ENCODE assay signal across 21 cellular contexts in genomic region chr3:133588784-133589465, GRCh38. TPM values are rescaled to one million over a fixed set of nuclear protein-coding genes. Genes with fewer than 3 reads are reported as not detected.
DNase-seq lines count a peak whose midpoint lies in the region; ATAC-seq, FAIRE-seq and TF ChIP-seq lines count a peak whose summit lies in the region.
"Had no signal": no experiment of that assay in that cellular context is flagged by ENCODE, and none has a peak within 500 bp of the region (broad histone marks: within the 10 kb centered on the region; RNA-seq: fewer than 3 reads in every experiment).

No MANE protein-coding gene starts in this region.

- H3K9ac ChIP-seq in GM12878 (ENCODE audit: control insufficient read depth, insufficient read depth, low read length) = no peak overlapping the region

- H3K4me1 ChIP-seq in GM12878 (ENCODE audit: control insufficient read depth, insufficient read depth, low read length) = peaks cover 26% of the 10 kb centered on the region

- no peaks in the 10 kb centered on the region for H3K27me3 ChIP-seq in GM12878 (replicated peaks in 1 of 2; ENCODE audit: control insufficient read depth in 2 of 2, insufficient read depth in 2 of 2, low read length in 1 of 2)
- H3K27me3 ChIP-seq: heart left ventricle had no signal

- no peak overlapping the region for H2AFZ ChIP-seq in GM12878 (ENCODE audit: control insufficient read depth, low read depth, low read length)

- BruUV-seq in Calu3 (replicated peaks; lab: Mats Ljungman, UMichigan) (TSS peak; percentile 16), GM12878 (replicated peaks; lab: Mats Ljungman, UMichigan) (TSS peak; percentile 62)

- H3K9me3 Mint-ChIP-seq in Calu3 (ENCODE audit: low read depth, unreplicated experiment) (no peaks in the 10 kb centered on the region), HFFc6 (no peaks in the 10 kb centered on the region)
- no peaks in the 10 kb centered on the region for H3K9me3 Mint-ChIP-seq in natural killer cell treated with Interleukin-12 subunit alpha and Interleukin-12 subunit beta and Interleukin-15 and Interleukin-18, amount 100 ng/mL, for 72 hours
- H3K9me3 Mint-ChIP-seq: activated B cell treated with CpG ODN at 0.5 μM for 24 hours; activated naive CD8-positive, alpha-beta T cell treated with anti-CD3 and anti-CD28 coated beads, Interleukin-2, amount 10 ng/mL, durations not matched to agents 7 days and 5 days; mesothelial cell of epicardium; T-cell; type B pancreatic cell had no signal

- no peaks in the 10 kb centered on the region for H3K27me3 Mint-ChIP-seq in Calu3 (ENCODE audit: unreplicated experiment)
- peaks cover 2% of the 10 kb centered on the region for H3K27me3 Mint-ChIP-seq in HFFc6 (ENCODE audit: insufficient read depth)
- H3K27me3 Mint-ChIP-seq in natural killer cell treated with Interleukin-12 subunit alpha and Interleukin-12 subunit beta and Interleukin-15 and Interleukin-18, amount 100 ng/mL, for 72 hours = no peaks in the 10 kb centered on the region
- H3K27me3 Mint-ChIP-seq: activated B cell treated with CpG ODN at 0.5 μM for 24 hours; activated naive CD8-positive, alpha-beta T cell treated with anti-CD3 and anti-CD28 coated beads, Interleukin-2, amount 10 ng/mL, durations not matched to agents 7 days and 5 days; B cell; T-cell; type B pancreatic cell had no signal

- RAD21 ChIA-PET in GM12878 (lab: Charles Lee; ENCODE audit: unreplicated experiment) = no interaction called here

- intact Hi-C loops in Calu3 (cut with micrococcal nuclease; ENCODE audit: unreplicated experiment) = loop anchor here (5.0 kb wide), 1 partner anchor 857 kb away; no protein-coding TSS in a partner anchor
- intact Hi-C loops in GM12878 (cut with micrococcal nuclease; ENCODE audit: unreplicated experiment) = no loop called here

- peak overlapping the region; percentile 44 for H3K27ac Mint-ChIP-seq in Calu3 (ENCODE audit: unreplicated experiment)
- peak overlapping the region; percentile 55 for H3K27ac Mint-ChIP-seq in HFFc6
- peak overlapping the region; percentile 74 to 92 for H3K27ac Mint-ChIP-seq in natural killer cell treated with Interleukin-12 subunit alpha and Interleukin-12 subunit beta and Interleukin-15 and Interleukin-18, amount 100 ng/mL, for 72 hours
- H3K27ac Mint-ChIP-seq: activated B cell treated with CpG ODN at 0.5 μM for 24 hours; activated naive CD8-positive, alpha-beta T cell treated with anti-CD3 and anti-CD28 coated beads, Interleukin-2, amount 10 ng/mL, durations not matched to agents 7 days and 5 days; B cell; type B pancreatic cell had no signal

- ATAC-seq in GM12878 (peak; percentile 11; the same call in 1 of the 3 replicates), HG02973 (IDR thresholded peaks at IDR 0.05; ENCODE audit: unreplicated experiment) (no peak)
- no peak for ATAC-seq in natural killer cell treated with Interleukin-12 subunit alpha and Interleukin-12 subunit beta and Interleukin-15 and Interleukin-18, amount 100 ng/mL, for 72 hours
- ATAC-seq: T-cell had no signal

- TF ChIP-seq EP300 in GM12878 (IDR thresholded peaks at IDR 0.05; ENCODE audit: borderline replicate concordance in 1 of 2, control insufficient read depth in 1 of 2, low read depth in 2 of 2, low read length in 2 of 2) = no peak

- H3K27ac ChIP-seq in GM12878 (ENCODE audit: control insufficient read depth, insufficient read depth) = no peak overlapping the region

- H3K4me1 Mint-ChIP-seq in Calu3 (ENCODE audit: low read depth, unreplicated experiment) (peaks cover 49% of the 10 kb centered on the region), HFFc6 (ENCODE audit: low read depth) (peaks cover 81% of the 10 kb centered on the region)
- H3K4me1 Mint-ChIP-seq in natural killer cell treated with Interleukin-12 subunit alpha and Interleukin-12 subunit beta and Interleukin-15 and Interleukin-18, amount 100 ng/mL, for 72 hours (ENCODE audit: low read depth in 2 of 2) = peaks cover 27 to 33% of the 10 kb centered on the region in 2 donors
- H3K4me1 Mint-ChIP-seq: mesothelial cell of epicardium had no signal

- peaks cover 22% of the 10 kb centered on the region for H3K79me2 ChIP-seq in GM12878 (ENCODE audit: control insufficient read depth, insufficient read depth, low read length)

- no peak for TF ChIP-seq RAD21 in GM12878 (IDR thresholded peaks at IDR 0.05; ENCODE audit: insufficient read depth, low read depth, low read length)

- H3K36me3 ChIP-seq in GM12878 (ENCODE audit: control insufficient read depth in 2 of 2, insufficient read depth in 2 of 2, low read length in 1 of 2) = peaks cover 6 to 39% of the 10 kb centered on the region in 2 experiments

- POLR2A ChIA-PET in GM12878 (lab: Charles Lee) = interaction anchor here (1.1 to 2.0 kb wide), 2 partner anchors 12 to 18 kb away, joined by 5 to 6 read pairs; no protein-coding TSS in a partner anchor

- H3K4me3 Mint-ChIP-seq in Calu3 (ENCODE audit: low read depth, unreplicated experiment) (no peak overlapping the region), HFFc6 (no peak overlapping the region)
- peak overlapping the region; percentile 45 for H3K4me3 Mint-ChIP-seq in natural killer cell treated with Interleukin-12 subunit alpha and Interleukin-12 subunit beta and Interleukin-15 and Interleukin-18, amount 100 ng/mL, for 72 hours
- H3K4me3 Mint-ChIP-seq: activated B cell treated with CpG ODN at 0.5 μM for 24 hours; activated naive CD8-positive, alpha-beta T cell treated with anti-CD3 and anti-CD28 coated beads, Interleukin-2, amount 10 ng/mL, durations not matched to agents 7 days and 5 days; B cell; mesothelial cell of epicardium; T-cell; type B pancreatic cell had no signal

- no peak overlapping the region for H3K4me3 ChIP-seq in GM12878
- H3K4me3 ChIP-seq: heart left ventricle had no signal

- TF ChIP-seq CTCF in Calu3 (IDR thresholded peaks at IDR 0.05; ENCODE audit: unreplicated experiment) (no peak), HFFc6 (IDR thresholded peaks at IDR 0.05) (no peak), GM12878 (IDR thresholded peaks at IDR 0.05 in 2 of 3, conservative IDR thresholded peaks at IDR 0.05 in 1 of 3; ENCODE audit: control insufficient read depth in 2 of 3, extremely low read depth in 1 of 3, insufficient read depth in 1 of 3, low read depth in 3 of 3, low read length in 3 of 3) (no peak)

- CTCF ChIA-PET in Calu3 (lab: Charles Lee) (no interaction called here), GM12878 (lab: Yijun Ruan, JAX) (interaction anchor here (0.7 kb wide), 1 partner anchor 10 kb away, joined by 4 read pairs; no protein-coding TSS in a partner anchor)

- 37% methylated on average over 2 of the region's 2 CpGs for WGBS in GM12878 (ENCODE audit: insufficient coverage, insufficient replicate concordance, low lambda C conversion rate, missing lambda C conversion rate)

- no peak overlapping the region for H3K4me2 ChIP-seq in GM12878 (ENCODE audit: control insufficient read depth, insufficient read depth)

- no peaks in the 10 kb centered on the region for H3K9me3 ChIP-seq in GM12878 (replicated peaks; ENCODE audit: control insufficient read depth, insufficient read depth, low read length)
- H3K9me3 ChIP-seq: heart left ventricle had no signal

- DNase-seq in Calu3 (no peak), HFFc6 (no peak), GM12878 (ENCODE audit: low read depth, low spot score) (no peak), GOT3 (lab: John Stamatoyannopoulos, UW) (no peak)
- no peak for DNase-seq in natural killer cell treated with Interleukin-12 subunit alpha and Interleukin-12 subunit beta and Interleukin-15 and Interleukin-18, amount 100 ng/mL, for 72 hours (ENCODE audit: low spot score)
- DNase-seq in activated CD8-positive, alpha-beta memory T cell treated with anti-CD3 and anti-CD28 coated beads, Interleukin-2, amount 50 U/mL, for 4 hours = no peak
- DNase-seq in activated CD4-positive, alpha-beta T cell treated with anti-CD3 and anti-CD28 coated beads for 1 hour = no peak
- DNase-seq: activated B cell treated with CpG ODN at 0.5 μM for 24 hours; activated naive CD8-positive, alpha-beta T cell treated with anti-CD3 and anti-CD28 coated beads, Interleukin-2, amount 10 ng/mL, durations not matched to agents 7 days and 5 days; NCI-H1105 treated with DMSO at 0.1 percent for 48 hours; NCI-H2171; NK-92 treated with Interleukin-12 subunit alpha and Interleukin-12 subunit beta, amount 100 ng/mL, for 24 hours; nucleus accumbens; stimulated activated CD4-positive, alpha-beta T cell treated with anti-CD3 and anti-CD28 coated beads, Interleukin-2, amount 100 ng/mL, for 48 hours; T-cell had no signal

- TF ChIP-seq POLR2A in GM12878 (IDR thresholded peaks at IDR 0.05; ENCODE audit: low read depth, low read length) = no peak

- in situ Hi-C loops in GM12878 (cut with MboI) = no loop called here

- SMC1A ChIA-PET in GM12878 (lab: Charles Lee; ENCODE audit: uncharacterized antibody, unreplicated experiment) = interaction anchor here (0.6 to 4.2 kb wide), 2 partner anchors 12 to 412 kb away, joined by 3 to 38 read pairs; no protein-coding TSS in a partner anchor

- H3K36me3 Mint-ChIP-seq in Calu3 (ENCODE audit: insufficient read depth, unreplicated experiment) (peaks cover 80% of the 10 kb centered on the region), HFFc6 (ENCODE audit: low read depth) (peaks cover 32% of the 10 kb centered on the region)
- H3K36me3 Mint-ChIP-seq in natural killer cell treated with Interleukin-12 subunit alpha and Interleukin-12 subunit beta and Interleukin-15 and Interleukin-18, amount 100 ng/mL, for 72 hours = peaks cover 27% of the 10 kb centered on the region

- H4K20me1 ChIP-seq in GM12878 (ENCODE audit: control insufficient read depth, insufficient read depth) = no peaks in the 10 kb centered on the region

- no peak for FAIRE-seq in GM12878 (lab: Jason Lieb, UNC)
- FAIRE-seq: keratinocyte had no signal

RNA-seq across cellular contexts. Expression of gene CDV3, which starts 15.4 kb away (rescaled TPM):
- total RNA-seq in Calu3 (2022) (276 and 306 TPM in 2 replicates), GM12878 (2014; rRNA removed) (131 and 146 TPM in 2 replicates), GM12878 (2014; rRNA removed; fragmentation: Illumina TruSeq; extraction: Trizol) (206 and 210 TPM in 2 replicates), GM12878 (2021) (214 and 219 TPM in 2 replicates)
- 100 to 1,000 TPM; 163 to 208 (median 184) TPM for total RNA-seq in HFFc6 (2021; fragmentation: NEBNext Ultra II Directional; extraction: Animal tissue kit (Norgen Biotek cat#: 25700))
- total RNA-seq in GM12878 (2013; cell fraction: nucleolus; rRNA removed) = 33.0 and 34.3 TPM in 2 replicates
- polyA plus RNA-seq in GM12878 (2011; ENCODE audit: low read depth) = 136 TPM
- polyA plus RNA-seq in GM12878 (2011; rRNA removed) (133 and 170 TPM in 2 replicates), GM12878 (2014; fragmentation: Illumina TruSeq; extraction: Trizol) (214 and 246 TPM in 2 replicates), GM12878 (2014; fragmentation: Nextera tagmentation; extraction: Ambion mirVana) (100 to 1,000 TPM; 133 to 466 TPM), GM12878 (2014; rRNA removed) (137 and 138 TPM in 2 replicates), GM12878 (2016; fragmentation: Nextera tagmentation; extraction: Ambion mirVana) (10 to 100 TPM; 42.3 to 48.4 TPM)
- 48.0 and 52.5 TPM in 2 replicates for polyA plus RNA-seq in GM12878 (2011; cell fraction: cytosol; rRNA removed)
- polyA plus RNA-seq in GM12878 (2011; cell fraction: nucleus; rRNA removed) = 32.5 and 43.0 TPM in 2 replicates
- 166 and 179 TPM in 2 replicates for polyA plus RNA-seq in GM12878 (2012)
- 62.1 and 87.1 TPM in 2 replicates for polyA minus RNA-seq in GM12878 (2011; rRNA and poly(A)+ RNA removed)
- polyA minus RNA-seq in GM12878 (2011; cell fraction: cytosol; rRNA and poly(A)+ RNA removed) = 54.3 and 57.8 TPM in 2 replicates
- polyA minus RNA-seq in GM12878 (2011; cell fraction: nucleus; rRNA and poly(A)+ RNA removed) = 18.5 and 35.0 TPM in 2 replicates
- total RNA-seq in natural killer cell treated with Interleukin-12 subunit alpha and Interleukin-12 subunit beta and Interleukin-15 and Interleukin-18, amount 100 ng/mL, for 72 hours = 100 to 1,000 TPM; 202 to 204 TPM
